1 cellular context compared by ENCODE assay signal in genomic region chr5:154520861-154521453, GRCh38.
TF ChIP-seq lines count a peak whose summit lies in the region.

No MANE protein-coding gene starts in this region.

TF ChIP-seq in K562, 482 proteins besides CTCF, POLR2A, EP300 and RAD21 (continued from another document):
- TF ChIP-seq, protein P1, sequence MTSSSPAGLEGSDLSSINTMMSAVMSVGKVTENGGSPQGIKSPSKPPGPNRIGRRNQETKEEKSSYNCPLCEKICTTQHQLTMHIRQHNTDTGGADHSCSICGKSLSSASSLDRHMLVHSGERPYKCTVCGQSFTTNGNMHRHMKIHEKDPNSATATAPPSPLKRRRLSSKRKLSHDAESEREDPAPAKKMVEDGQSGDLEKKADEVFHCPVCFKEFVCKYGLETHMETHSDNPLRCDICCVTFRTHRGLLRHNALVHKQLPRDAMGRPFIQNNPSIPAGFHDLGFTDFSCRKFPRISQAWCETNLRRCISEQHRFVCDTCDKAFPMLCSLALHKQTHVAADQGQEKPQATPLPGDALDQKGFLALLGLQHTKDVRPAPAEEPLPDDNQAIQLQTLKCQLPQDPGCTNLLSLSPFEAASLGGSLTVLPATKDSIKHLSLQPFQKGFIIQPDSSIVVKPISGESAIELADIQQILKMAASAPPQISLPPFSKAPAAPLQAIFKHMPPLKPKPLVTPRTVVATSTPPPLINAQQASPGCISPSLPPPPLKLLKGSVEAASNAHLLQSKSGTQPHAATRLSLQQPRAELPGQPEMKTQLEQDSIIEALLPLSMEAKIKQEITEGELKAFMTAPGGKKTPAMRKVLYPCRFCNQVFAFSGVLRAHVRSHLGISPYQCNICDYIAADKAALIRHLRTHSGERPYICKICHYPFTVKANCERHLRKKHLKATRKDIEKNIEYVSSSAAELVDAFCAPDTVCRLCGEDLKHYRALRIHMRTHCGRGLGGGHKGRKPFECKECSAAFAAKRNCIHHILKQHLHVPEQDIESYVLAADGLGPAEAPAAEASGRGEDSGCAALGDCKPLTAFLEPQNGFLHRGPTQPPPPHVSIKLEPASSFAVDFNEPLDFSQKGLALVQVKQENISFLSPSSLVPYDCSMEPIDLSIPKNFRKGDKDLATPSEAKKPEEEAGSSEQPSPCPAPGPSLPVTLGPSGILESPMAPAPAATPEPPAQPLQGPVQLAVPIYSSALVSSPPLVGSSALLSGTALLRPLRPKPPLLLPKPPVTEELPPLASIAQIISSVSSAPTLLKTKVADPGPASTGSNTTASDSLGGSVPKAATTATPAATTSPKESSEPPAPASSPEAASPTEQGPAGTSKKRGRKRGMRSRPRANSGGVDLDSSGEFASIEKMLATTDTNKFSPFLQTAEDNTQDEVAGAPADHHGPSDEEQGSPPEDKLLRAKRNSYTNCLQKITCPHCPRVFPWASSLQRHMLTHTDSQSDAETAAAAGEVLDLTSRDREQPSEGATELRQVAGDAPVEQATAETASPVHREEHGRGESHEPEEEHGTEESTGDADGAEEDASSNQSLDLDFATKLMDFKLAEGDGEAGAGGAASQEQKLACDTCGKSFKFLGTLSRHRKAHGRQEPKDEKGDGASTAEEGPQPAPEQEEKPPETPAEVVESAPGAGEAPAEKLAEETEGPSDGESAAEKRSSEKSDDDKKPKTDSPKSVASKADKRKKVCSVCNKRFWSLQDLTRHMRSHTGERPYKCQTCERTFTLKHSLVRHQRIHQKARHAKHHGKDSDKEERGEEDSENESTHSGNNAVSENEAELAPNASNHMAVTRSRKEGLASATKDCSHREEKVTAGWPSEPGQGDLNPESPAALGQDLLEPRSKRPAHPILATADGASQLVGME (CRISPR knock-in tag; IDR thresholded peaks at IDR 0.05), result no peak
- peak; percentile 58; the same call in 1 of the 2 replicates for TF ChIP-seq ZBTB7A (IDR thresholded peaks at IDR 0.05; ENCODE audit: borderline replicate concordance, control insufficient read depth, low read depth, low read length)
- TF ChIP-seq C11orf30 (IDR thresholded peaks at IDR 0.05; ENCODE audit: low read depth), result no peak
- TF ChIP-seq, protein P2, sequence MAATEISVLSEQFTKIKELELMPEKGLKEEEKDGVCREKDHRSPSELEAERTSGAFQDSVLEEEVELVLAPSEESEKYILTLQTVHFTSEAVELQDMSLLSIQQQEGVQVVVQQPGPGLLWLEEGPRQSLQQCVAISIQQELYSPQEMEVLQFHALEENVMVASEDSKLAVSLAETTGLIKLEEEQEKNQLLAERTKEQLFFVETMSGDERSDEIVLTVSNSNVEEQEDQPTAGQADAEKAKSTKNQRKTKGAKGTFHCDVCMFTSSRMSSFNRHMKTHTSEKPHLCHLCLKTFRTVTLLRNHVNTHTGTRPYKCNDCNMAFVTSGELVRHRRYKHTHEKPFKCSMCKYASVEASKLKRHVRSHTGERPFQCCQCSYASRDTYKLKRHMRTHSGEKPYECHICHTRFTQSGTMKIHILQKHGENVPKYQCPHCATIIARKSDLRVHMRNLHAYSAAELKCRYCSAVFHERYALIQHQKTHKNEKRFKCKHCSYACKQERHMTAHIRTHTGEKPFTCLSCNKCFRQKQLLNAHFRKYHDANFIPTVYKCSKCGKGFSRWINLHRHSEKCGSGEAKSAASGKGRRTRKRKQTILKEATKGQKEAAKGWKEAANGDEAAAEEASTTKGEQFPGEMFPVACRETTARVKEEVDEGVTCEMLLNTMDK (IDR thresholded peaks at IDR 0.05; ENCODE audit: borderline replicate concordance, insufficient read depth, low read depth, low read length, poor library complexity, severe bottlenecking), result peak; percentile 46
- no peak for TF ChIP-seq HDAC2 (IDR thresholded peaks at IDR 0.05)
- TF ChIP-seq KDM1A (IDR thresholded peaks at IDR 0.05), result no peak
- TF ChIP-seq ZBTB17 (CRISPR knock-in tag; IDR thresholded peaks at IDR 0.05), result no peak
- no peak for TF ChIP-seq KLF6 (CRISPR knock-in tag; IDR thresholded peaks at IDR 0.05; ENCODE audit: borderline replicate concordance)
- TF ChIP-seq ZNF143 (CRISPR knock-in tag; IDR thresholded peaks at IDR 0.05), result no peak
